1 cellular context compared by ENCODE assay signal in the genomic region with DNA sequence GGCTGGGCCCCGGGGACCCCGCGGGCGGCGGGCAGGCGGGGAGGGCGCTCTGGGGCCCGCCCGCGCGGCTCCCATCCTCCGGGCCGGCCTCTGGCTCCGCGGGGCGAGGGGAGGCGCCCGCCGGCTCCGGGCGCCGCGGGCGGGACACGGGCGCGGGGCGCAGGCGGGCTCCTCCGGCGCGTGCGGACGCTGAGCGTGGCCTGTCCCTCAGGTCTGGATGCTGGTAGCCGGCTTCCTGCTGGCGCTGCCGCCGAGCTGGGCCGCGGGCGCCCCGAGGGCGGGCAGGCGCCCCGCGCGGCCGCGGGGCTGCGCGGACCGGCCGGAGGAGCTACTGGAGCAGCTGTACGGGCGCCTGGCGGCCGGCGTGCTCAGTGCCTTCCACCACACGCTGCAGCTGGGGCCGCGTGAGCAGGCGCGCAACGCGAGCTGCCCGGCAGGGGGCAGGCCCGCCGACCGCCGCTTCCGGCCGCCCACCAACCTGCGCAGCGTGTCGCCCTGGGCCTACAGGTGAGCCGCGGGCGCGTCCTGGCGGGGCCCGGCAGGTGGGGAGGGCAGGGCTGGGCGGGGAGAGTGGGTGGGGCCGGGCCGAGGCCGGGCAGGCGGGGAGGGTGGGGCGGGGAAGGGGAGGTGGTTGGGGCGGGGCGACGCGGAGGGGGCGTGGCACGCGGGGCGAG.
TF ChIP-seq lines count a peak whose summit lies in the region.

No MANE protein-coding gene starts in this region.

TF ChIP-seq in GM12878, 131 proteins besides CTCF, POLR2A, EP300 and RAD21 (continued from another document):
- TF ChIP-seq SMC3 (IDR thresholded peaks at IDR 0.05; ENCODE audit: borderline replicate concordance, low read length): 0 out of 2 replicates have a peak, but pooled peaks have one; percentile 16
- TF ChIP-seq BHLHE40 (IDR thresholded peaks at IDR 0.05; ENCODE audit: borderline replicate concordance in 1 of 2, low read depth in 2 of 2, low read length in 1 of 2): peak; percentile 44 to 85; a peak in 3 of 4 replicates
- TF ChIP-seq GATAD2B (conservative IDR thresholded peaks at IDR 0.05; ENCODE audit: low read depth): peak; percentile 62
- TF ChIP-seq NRF1 (conservative IDR thresholded peaks at IDR 0.05; ENCODE audit: low read depth, low read length): 0 out of 2 replicates have a peak, but pooled peaks have one; percentile 23
- peak; percentile 58; the same call in 1 of the 2 replicates for TF ChIP-seq ELK1 (IDR thresholded peaks at IDR 0.05; ENCODE audit: low read depth, low read length)
- TF ChIP-seq NKRF (conservative IDR thresholded peaks at IDR 0.05): 0 out of 2 replicates have a peak, but pooled peaks have one; percentile 48
- TF ChIP-seq IKZF1 (conservative IDR thresholded peaks at IDR 0.05): peak; percentile 65
- peak; percentile 77 for TF ChIP-seq LARP7 (IDR thresholded peaks at IDR 0.05)
- peak; percentile 61; the same call in 1 of the 2 replicates for TF ChIP-seq MXI1 (IDR thresholded peaks at IDR 0.05; ENCODE audit: low read depth, low read length)
- peak; percentile 86 for TF ChIP-seq TCF3 (IDR thresholded peaks at IDR 0.05; ENCODE audit: borderline replicate concordance, insufficient read depth, low read depth, low read length)
- no peak for TF ChIP-seq POU2F2 (IDR thresholded peaks at IDR 0.05; ENCODE audit: borderline replicate concordance, low read depth, low read length)
- peak; percentile 72; the same call in 1 of the 2 replicates for TF ChIP-seq SMARCA5 (IDR thresholded peaks at IDR 0.05)
- TF ChIP-seq BACH1 (IDR thresholded peaks at IDR 0.05; ENCODE audit: borderline replicate concordance): peak; percentile 61; the same call in 1 of the 2 replicates
- TF ChIP-seq RB1 (IDR thresholded peaks at IDR 0.05; ENCODE audit: borderline replicate concordance): peak; percentile 66; the same call in 1 of the 2 replicates
- peak; percentile 85 for TF ChIP-seq TCF12 (IDR thresholded peaks at IDR 0.05; ENCODE audit: low read depth, low read length)
- TF ChIP-seq EGR1 (IDR thresholded peaks at IDR 0.05; ENCODE audit: borderline replicate concordance in 1 of 2, low read depth in 2 of 2, low read length in 2 of 2): no peak
- TF ChIP-seq TBL1XR1 (IDR thresholded peaks at IDR 0.05; ENCODE audit: low read depth, low read length): no peak
- TF ChIP-seq, protein P1, sequence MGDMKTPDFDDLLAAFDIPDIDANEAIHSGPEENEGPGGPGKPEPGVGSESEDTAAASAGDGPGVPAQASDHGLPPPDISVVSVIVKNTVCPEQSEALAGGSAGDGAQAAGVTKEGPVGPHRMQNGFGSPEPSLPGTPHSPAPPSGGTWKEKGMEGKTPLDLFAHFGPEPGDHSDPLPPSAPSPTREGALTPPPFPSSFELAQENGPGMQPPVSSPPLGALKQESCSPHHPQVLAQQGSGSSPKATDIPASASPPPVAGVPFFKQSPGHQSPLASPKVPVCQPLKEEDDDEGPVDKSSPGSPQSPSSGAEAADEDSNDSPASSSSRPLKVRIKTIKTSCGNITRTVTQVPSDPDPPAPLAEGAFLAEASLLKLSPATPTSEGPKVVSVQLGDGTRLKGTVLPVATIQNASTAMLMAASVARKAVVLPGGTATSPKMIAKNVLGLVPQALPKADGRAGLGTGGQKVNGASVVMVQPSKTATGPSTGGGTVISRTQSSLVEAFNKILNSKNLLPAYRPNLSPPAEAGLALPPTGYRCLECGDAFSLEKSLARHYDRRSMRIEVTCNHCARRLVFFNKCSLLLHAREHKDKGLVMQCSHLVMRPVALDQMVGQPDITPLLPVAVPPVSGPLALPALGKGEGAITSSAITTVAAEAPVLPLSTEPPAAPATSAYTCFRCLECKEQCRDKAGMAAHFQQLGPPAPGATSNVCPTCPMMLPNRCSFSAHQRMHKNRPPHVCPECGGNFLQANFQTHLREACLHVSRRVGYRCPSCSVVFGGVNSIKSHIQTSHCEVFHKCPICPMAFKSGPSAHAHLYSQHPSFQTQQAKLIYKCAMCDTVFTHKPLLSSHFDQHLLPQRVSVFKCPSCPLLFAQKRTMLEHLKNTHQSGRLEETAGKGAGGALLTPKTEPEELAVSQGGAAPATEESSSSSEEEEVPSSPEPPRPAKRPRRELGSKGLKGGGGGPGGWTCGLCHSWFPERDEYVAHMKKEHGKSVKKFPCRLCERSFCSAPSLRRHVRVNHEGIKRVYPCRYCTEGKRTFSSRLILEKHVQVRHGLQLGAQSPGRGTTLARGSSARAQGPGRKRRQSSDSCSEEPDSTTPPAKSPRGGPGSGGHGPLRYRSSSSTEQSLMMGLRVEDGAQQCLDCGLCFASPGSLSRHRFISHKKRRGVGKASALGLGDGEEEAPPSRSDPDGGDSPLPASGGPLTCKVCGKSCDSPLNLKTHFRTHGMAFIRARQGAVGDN (IDR thresholded peaks at IDR 0.05): 0 out of 2 replicates have a peak, but pooled peaks have one; percentile 25
- peak; percentile 26; the same call in 1 of the 2 replicates for TF ChIP-seq ZNF217 (IDR thresholded peaks at IDR 0.05)
- peak; percentile 58 for TF ChIP-seq RUNX3 (IDR thresholded peaks at IDR 0.05; ENCODE audit: low read length)
- no peak for TF ChIP-seq WRNIP1 (IDR thresholded peaks at IDR 0.05; ENCODE audit: borderline replicate concordance, low read depth, low read length)
